19 cellular contexts compared by ENCODE assay signal in genomic region chr7:148811892-148812291, GRCh38.
A peak's percentile ranks its signal among the peaks of the same experiment; 100 is the strongest.
DNase-seq lines count a peak whose midpoint lies in the region; ATAC-seq, FAIRE-seq and TF ChIP-seq lines count a peak whose summit lies in the region.
"Had no signal": no experiment of that assay in that cellular context is flagged by ENCODE, and none has a peak within 500 bp of the region (broad histone marks: within the 10 kb centered on the region; RNA-seq: fewer than 3 reads in every experiment).

No MANE protein-coding gene starts in this region.

- POLR2A ChIA-PET in activated CD4-positive, alpha-beta T cell treated with anti-CD3 and anti-CD28 coated beads, Interleukin-2, amount 10 ng/mL, durations not matched to agents 7 days and 5 days (lab: Charles Lee): no interaction called here

- H3K27me3 Mint-ChIP-seq in activated CD4-positive, alpha-beta T cell treated with anti-CD3 and anti-CD28 coated beads, Interleukin-2, amount 10 ng/mL, durations not matched to agents 7 days and 5 days: no peaks in the 10 kb centered on the region
- H3K27me3 Mint-ChIP-seq in activated T-helper 17 cell treated with anti-CD3 and anti-CD28 coated beads, Interleukin-2, amount 50 U/mL, for 72 hours: no peaks in the 10 kb centered on the region
- peaks cover 0 to 2% (median 0%) of the 10 kb centered on the region in 3 donors for H3K27me3 Mint-ChIP-seq in immature natural killer cell (ENCODE audit: low read depth in 3 of 3)

- peak overlapping the region; percentile 31 for H3K27ac Mint-ChIP-seq in activated CD4-positive, alpha-beta T cell treated with anti-CD3 and anti-CD28 coated beads, Interleukin-2, amount 10 ng/mL, durations not matched to agents 7 days and 5 days
- peak overlapping the region; percentile 24 for H3K27ac Mint-ChIP-seq in activated T-helper 17 cell treated with anti-CD3 and anti-CD28 coated beads, Interleukin-2, amount 50 U/mL, for 72 hours
- peak overlapping the region in 4 of 6 donors; percentile 0 to 12 (median 4) for H3K27ac Mint-ChIP-seq in immature natural killer cell

- CTCF ChIA-PET in activated CD4-positive, alpha-beta T cell treated with anti-CD3 and anti-CD28 coated beads, Interleukin-2, amount 10 ng/mL, durations not matched to agents 7 days and 5 days (lab: Charles Lee): no interaction called here

- no peak for DNase-seq in activated CD4-positive, alpha-beta T cell treated with anti-CD3 and anti-CD28 coated beads, Interleukin-2, amount 10 ng/mL, durations not matched to agents 7 days and 5 days
- no peak for DNase-seq in activated CD4-positive, alpha-beta T cell treated with anti-CD3 and anti-CD28 coated beads for 48 hours
- DNase-seq in GM12892 (ENCODE audit: insufficient read length) (no peak), immature natural killer cell (no peak), NCI-H226 (no peak)
- DNase-seq: DND-41, GOT3, KG1, NCI-H1436, NCI-H2029, NCI-H2171, NCI-H446 treated with DMSO at 0.1 percent for 48 hours, NCI-H774 had no signal

- no peaks in the 10 kb centered on the region for H3K9me3 Mint-ChIP-seq in activated CD4-positive, alpha-beta T cell treated with anti-CD3 and anti-CD28 coated beads, Interleukin-2, amount 10 ng/mL, durations not matched to agents 7 days and 5 days
- H3K9me3 Mint-ChIP-seq in activated T-helper 17 cell treated with anti-CD3 and anti-CD28 coated beads, Interleukin-2, amount 50 U/mL, for 72 hours: no peaks in the 10 kb centered on the region
- H3K9me3 Mint-ChIP-seq in immature natural killer cell: no peaks in the 10 kb centered on the region

- ATAC-seq in activated T-helper 17 cell treated with anti-CD3 and anti-CD28 coated beads, Interleukin-2, amount 50 U/mL, for 72 hours (replicated peaks): no peak
- no peak for ATAC-seq in GM19455 (IDR thresholded peaks at IDR 0.05; ENCODE audit: unreplicated experiment)
- ATAC-seq: HepG2 had no signal

- H3K4me3 Mint-ChIP-seq in activated CD4-positive, alpha-beta T cell treated with anti-CD3 and anti-CD28 coated beads, Interleukin-2, amount 10 ng/mL, durations not matched to agents 7 days and 5 days: no peak overlapping the region
- H3K4me3 Mint-ChIP-seq in activated T-helper 17 cell treated with anti-CD3 and anti-CD28 coated beads, Interleukin-2, amount 50 U/mL, for 72 hours: no peak overlapping the region
- no peak overlapping the region for H3K4me3 Mint-ChIP-seq in immature natural killer cell

- peaks cover 74% of the 10 kb centered on the region for H3K36me3 Mint-ChIP-seq in activated CD4-positive, alpha-beta T cell treated with anti-CD3 and anti-CD28 coated beads, Interleukin-2, amount 10 ng/mL, durations not matched to agents 7 days and 5 days (ENCODE audit: low read depth)
- peaks cover 100% of the 10 kb centered on the region for H3K36me3 Mint-ChIP-seq in activated T-helper 17 cell treated with anti-CD3 and anti-CD28 coated beads, Interleukin-2, amount 50 U/mL, for 72 hours (ENCODE audit: low read depth)
- H3K36me3 Mint-ChIP-seq in immature natural killer cell: peaks cover 3 to 36% (median 16%) of the 10 kb centered on the region in 3 donors

- H3K4me1 Mint-ChIP-seq in activated CD4-positive, alpha-beta T cell treated with anti-CD3 and anti-CD28 coated beads, Interleukin-2, amount 10 ng/mL, durations not matched to agents 7 days and 5 days: no peaks in the 10 kb centered on the region
- H3K4me1 Mint-ChIP-seq in activated T-helper 17 cell treated with anti-CD3 and anti-CD28 coated beads, Interleukin-2, amount 50 U/mL, for 72 hours: no peaks in the 10 kb centered on the region
- H3K4me1 Mint-ChIP-seq in immature natural killer cell: no peaks in the 10 kb centered on the region

- peak; percentile 21 for FAIRE-seq in GM12892 (lab: Jason Lieb, UNC)
- FAIRE-seq: A204.1, G401.6, GM18507, HepG2 had no signal

- TF ChIP-seq POLR2A in GM12892 (IDR thresholded peaks at IDR 0.05; ENCODE audit: low read depth, low read length): no peak
